Comparison of ENCODE assay signal across 14 cellular contexts in genomic region chr6:30610065-30610464, GRCh38. TPM values are rescaled to one million over a fixed set of nuclear protein-coding genes. Genes with fewer than 3 reads are reported as not detected.
DNase-seq lines count a peak whose midpoint lies in the region; ATAC-seq and TF ChIP-seq lines count a peak whose summit lies in the region.
"Had no signal": no experiment of that assay in that cellular context is flagged by ENCODE, and none has a peak within 500 bp of the region (broad histone marks: within the 10 kb centered on the region; RNA-seq: fewer than 3 reads in every experiment).

No MANE protein-coding gene starts in this region.

- ATAC-seq in activated naive CD8-positive, alpha-beta T cell treated with anti-CD3 and anti-CD28 coated beads, Interleukin-2, amount 50 U/mL, for 24 hours: no peak
- ATAC-seq in GM19035 (IDR thresholded peaks at IDR 0.05; ENCODE audit: unreplicated experiment) (no peak), GM19463 (IDR thresholded peaks at IDR 0.05; ENCODE audit: unreplicated experiment) (no peak)

- H3K27me3 Mint-ChIP-seq in T-helper 2 cell treated with Interferon-gamma antibody and Interleukin-4, amounts not matched to agents 5 μg/mL and 100 μg/mL, for 36 hours (ENCODE audit: low read depth): no peaks in the 10 kb centered on the region
- H3K27me3 Mint-ChIP-seq in CD4-positive, alpha-beta memory T cell: no peaks in the 10 kb centered on the region
- no peaks in the 10 kb centered on the region for H3K27me3 Mint-ChIP-seq in activated naive CD8-positive, alpha-beta T cell treated with anti-CD3 and anti-CD28 coated beads, Interleukin-2, amount 50 U/mL, for 24 hours
- peaks cover under 1% of the 10 kb centered on the region for H3K27me3 Mint-ChIP-seq in nephron progenitor cell (ENCODE audit: low read depth, poor library complexity)
- H3K27me3 Mint-ChIP-seq: dendritic cell treated with granulocyte-macrophage colony-stimulating factor and Interleukin-4, amounts not matched to agents 40 ng/mL and 50 ng/mL, for 4 days had no signal

- intact Hi-C loops in CD4-positive, alpha-beta memory T cell (cut with micrococcal nuclease): no loop called here

- POLR2A ChIA-PET in CD4-positive, alpha-beta memory T cell (lab: Charles Lee; ENCODE audit: partially characterized antibody): interaction anchor here (1.0 to 2.0 kb wide), 11 partner anchors 11 to 147 kb away, joined by 3 to 25 read pairs (median 4); partner anchors contain the start of genes ABCF1 and PRR3

- no peaks in the 10 kb centered on the region for H3K9me3 Mint-ChIP-seq in T-helper 2 cell treated with Interferon-gamma antibody and Interleukin-4, amounts not matched to agents 5 μg/mL and 100 μg/mL, for 36 hours
- peaks cover 0 to 3% (median 0%) of the 10 kb centered on the region in 8 donors for H3K9me3 Mint-ChIP-seq in CD4-positive, alpha-beta memory T cell
- H3K9me3 Mint-ChIP-seq in activated naive CD8-positive, alpha-beta T cell treated with anti-CD3 and anti-CD28 coated beads, Interleukin-2, amount 50 U/mL, for 24 hours: no peaks in the 10 kb centered on the region
- no peaks in the 10 kb centered on the region for H3K9me3 Mint-ChIP-seq in nephron progenitor cell
- H3K9me3 Mint-ChIP-seq: dendritic cell treated with granulocyte-macrophage colony-stimulating factor and Interleukin-4, amounts not matched to agents 40 ng/mL and 50 ng/mL, for 4 days had no signal

- CTCF ChIA-PET in CD4-positive, alpha-beta memory T cell (lab: Charles Lee; ENCODE audit: partially characterized antibody): interaction anchor here (1.0 to 2.0 kb wide), 9 partner anchors 12 to 200 kb away, joined by 3 to 13 read pairs (median 6); no protein-coding TSS in a partner anchor

- H3K27ac ChIP-seq in CD4-positive, alpha-beta memory T cell (ENCODE audit: low read depth, low read length): peak overlapping the region; percentile 32
- H3K27ac ChIP-seq: RWPE1 had no signal

- DNase-seq in T-helper 2 cell treated with Interferon-gamma antibody and Interleukin-4, amounts not matched to agents 5 μg/mL and 100 μg/mL, for 36 hours (ENCODE audit: low spot score): no peak
- no peak for DNase-seq in T-helper 2 cell
- DNase-seq in CD4-positive, alpha-beta memory T cell: no peak
- no peak for DNase-seq in activated naive CD8-positive, alpha-beta T cell treated with anti-CD3 and anti-CD28 coated beads, Interleukin-2, amount 50 U/mL, for 24 hours
- DNase-seq in nephron progenitor cell: no peak
- DNase-seq in NCI-H128 (lab: John Stamatoyannopoulos, UW; ENCODE audit: unreplicated experiment): no peak
- DNase-seq: aorta; COR-L47; stimulated activated CD4-positive, alpha-beta T cell treated with anti-CD3 and anti-CD28 coated beads, Interleukin-2, amount 100 ng/mL, for 24 hours; upper lobe of left lung had no signal

- peaks cover 80% of the 10 kb centered on the region for H3K36me3 Mint-ChIP-seq in T-helper 2 cell treated with Interferon-gamma antibody and Interleukin-4, amounts not matched to agents 5 μg/mL and 100 μg/mL, for 36 hours (ENCODE audit: low read depth)
- peaks cover 39 to 54% of the 10 kb centered on the region in 2 donors for H3K36me3 Mint-ChIP-seq in CD4-positive, alpha-beta memory T cell
- peaks cover 90% of the 10 kb centered on the region for H3K36me3 Mint-ChIP-seq in activated naive CD8-positive, alpha-beta T cell treated with anti-CD3 and anti-CD28 coated beads, Interleukin-2, amount 50 U/mL, for 24 hours (ENCODE audit: low read depth)
- peaks cover 64% of the 10 kb centered on the region for H3K36me3 Mint-ChIP-seq in nephron progenitor cell (ENCODE audit: low read depth)

- no peaks in the 10 kb centered on the region for H3K9me3 ChIP-seq in CD4-positive, alpha-beta memory T cell (ENCODE audit: control insufficient read depth in 1 of 2, low read length in 2 of 2)
- H3K9me3 ChIP-seq: upper lobe of left lung had no signal

- peak overlapping the region; percentile 45 for H3K27ac Mint-ChIP-seq in T-helper 2 cell treated with Interferon-gamma antibody and Interleukin-4, amounts not matched to agents 5 μg/mL and 100 μg/mL, for 36 hours
- peak overlapping the region; percentile 70 to 100 (median 86) for H3K27ac Mint-ChIP-seq in CD4-positive, alpha-beta memory T cell
- peak overlapping the region; percentile 38 for H3K27ac Mint-ChIP-seq in activated naive CD8-positive, alpha-beta T cell treated with anti-CD3 and anti-CD28 coated beads, Interleukin-2, amount 50 U/mL, for 24 hours
- peak overlapping the region; percentile 43 for H3K27ac Mint-ChIP-seq in nephron progenitor cell
- H3K27ac Mint-ChIP-seq: dendritic cell treated with granulocyte-macrophage colony-stimulating factor and Interleukin-4, amounts not matched to agents 40 ng/mL and 50 ng/mL, for 4 days had no signal

- H3K4me1 ChIP-seq in CD4-positive, alpha-beta memory T cell (ENCODE audit: insufficient read depth, low read length): peaks cover 70% of the 10 kb centered on the region

- no peak overlapping the region for H3K4me3 Mint-ChIP-seq in T-helper 2 cell treated with Interferon-gamma antibody and Interleukin-4, amounts not matched to agents 5 μg/mL and 100 μg/mL, for 36 hours
- H3K4me3 Mint-ChIP-seq in CD4-positive, alpha-beta memory T cell: peak overlapping the region in 1 of 8 donors; percentile 15
- H3K4me3 Mint-ChIP-seq in activated naive CD8-positive, alpha-beta T cell treated with anti-CD3 and anti-CD28 coated beads, Interleukin-2, amount 50 U/mL, for 24 hours: no peak overlapping the region
- H3K4me3 Mint-ChIP-seq in nephron progenitor cell: no peak overlapping the region
- H3K4me3 Mint-ChIP-seq: dendritic cell treated with granulocyte-macrophage colony-stimulating factor and Interleukin-4, amounts not matched to agents 40 ng/mL and 50 ng/mL, for 4 days had no signal

- H3K27me3 ChIP-seq in CD4-positive, alpha-beta memory T cell (ENCODE audit: insufficient read depth, low read length): no peaks in the 10 kb centered on the region
- H3K27me3 ChIP-seq: upper lobe of left lung had no signal

- peaks cover 43% of the 10 kb centered on the region for H3K36me3 ChIP-seq in CD4-positive, alpha-beta memory T cell (ENCODE audit: insufficient read depth, low read length)

- TF ChIP-seq CTCF in nephron progenitor cell (IDR thresholded peaks at IDR 0.05): no peak

- no peak overlapping the region for H3K4me3 ChIP-seq in CD4-positive, alpha-beta memory T cell (ENCODE audit: low read length in 2 of 2)
- H3K4me3 ChIP-seq: upper lobe of left lung had no signal

- H3K4me1 Mint-ChIP-seq in T-helper 2 cell treated with Interferon-gamma antibody and Interleukin-4, amounts not matched to agents 5 μg/mL and 100 μg/mL, for 36 hours (ENCODE audit: low read depth): peaks cover 49% of the 10 kb centered on the region
- peaks cover 52 to 77% (median 66%) of the 10 kb centered on the region in 4 donors for H3K4me1 Mint-ChIP-seq in CD4-positive, alpha-beta memory T cell
- peaks cover 68% of the 10 kb centered on the region for H3K4me1 Mint-ChIP-seq in activated naive CD8-positive, alpha-beta T cell treated with anti-CD3 and anti-CD28 coated beads, Interleukin-2, amount 50 U/mL, for 24 hours
- H3K4me1 Mint-ChIP-seq in nephron progenitor cell: peaks cover 64% of the 10 kb centered on the region

RNA-seq across cellular contexts. Expression of gene PPP1R10, which starts 7.0 kb away (rescaled TPM):
- 100 to 1,000 TPM; 224 to 231 TPM for total RNA-seq in CD4-positive, alpha-beta memory T cell
- polyA plus RNA-seq in CD4-positive, alpha-beta memory T cell: 10 to 100 TPM in 1 of 2 donors, 1 to 10 TPM in 1; 8.5 to 30.6 TPM

RNA-seq across cellular contexts. Expression of gene MRPS18B, which starts 7.6 kb away (rescaled TPM):
- 10 to 100 TPM; 44.4 to 46.3 TPM for total RNA-seq in CD4-positive, alpha-beta memory T cell
- polyA plus RNA-seq in CD4-positive, alpha-beta memory T cell: 100 to 1,000 TPM; 112 to 126 TPM

RNA-seq across cellular contexts. Expression of gene ATAT1, which starts 16.6 kb away (rescaled TPM):
- total RNA-seq in CD4-positive, alpha-beta memory T cell: 1 to 10 TPM; 8.3 to 9.4 TPM
- polyA plus RNA-seq in CD4-positive, alpha-beta memory T cell: 1 to 10 TPM in 1 of 2 donors, under 1 TPM in 1; 0.29 to 1.9 TPM

RNA-seq across cellular contexts. Expression of gene C6orf136, which starts 36.9 kb away (rescaled TPM):
- total RNA-seq in CD4-positive, alpha-beta memory T cell: 10 to 100 TPM; 29.3 to 35.0 TPM
- polyA plus RNA-seq in CD4-positive, alpha-beta memory T cell: 10 to 100 TPM in 1 of 2 donors, 1 to 10 TPM in 1; 6.2 to 16.0 TPM

RNA-seq across cellular contexts. Expression of gene ABCF1, which starts 38.8 kb away (rescaled TPM):
- 10 to 100 TPM; 60.8 to 66.8 TPM for total RNA-seq in CD4-positive, alpha-beta memory T cell
- polyA plus RNA-seq in CD4-positive, alpha-beta memory T cell: 10 to 100 TPM in 1 of 2 donors, 1 to 10 TPM in 1; 7.5 to 46.6 TPM
